In genomic region chr6:109019911-109020310, GRCh38 we compare ENCODE assay signal across 16 cellular contexts.
"Had no signal": no experiment of that assay in that cellular context is flagged by ENCODE, and none has a peak within 500 bp of the region (broad histone marks: within the 10 kb centered on the region; RNA-seq: fewer than 3 reads in every experiment).

No MANE protein-coding gene starts in this region.

- H3K27me3 Mint-ChIP-seq: activated CD8-positive, alpha-beta T cell treated with anti-CD3 and anti-CD28 coated beads for 36 hours; stimulated activated naive B cell treated with anti-CD40 and anti-IgM and Interleukin-4, amounts not matched to agents 10 μg/mL and 1 μg/mL and 100 μg/mL, for 72 hours had no signal

- H3K27ac Mint-ChIP-seq: activated CD8-positive, alpha-beta T cell treated with anti-CD3 and anti-CD28 coated beads for 36 hours; activated T-cell treated with anti-CD3 and anti-CD28 coated beads, Interleukin-2, amount 50 U/mL, for 72 hours; endodermal cell; stimulated activated naive B cell treated with anti-CD40 and anti-IgM and Interleukin-4, amounts not matched to agents 10 μg/mL and 1 μg/mL and 100 μg/mL, for 72 hours had no signal

- DNase-seq: activated CD4-positive, alpha-beta T cell treated with anti-CD3 and anti-CD28 coated beads for 1 hour; activated CD8-positive, alpha-beta memory T cell treated with anti-CD3 and anti-CD28 coated beads, Interleukin-2, amount 50 U/mL, for 4 hours; activated CD8-positive, alpha-beta T cell treated with anti-CD3 and anti-CD28 coated beads for 36 hours; activated T-cell treated with anti-CD3 and anti-CD28 coated beads, Interleukin-2, amount 50 U/mL, for 72 hours; cortex of kidney; endodermal cell; erythroblast; hypothalamus; left ventricle myocardium superior; spleen; stimulated activated CD4-positive, alpha-beta T cell treated with anti-CD3 and anti-CD28 coated beads, Interleukin-1b, Interleukin-23, amount 100 ng/mL, for 48 hours; stimulated activated naive B cell treated with anti-CD40 and anti-IgM and Interleukin-4, amounts not matched to agents 10 μg/mL and 1 μg/mL and 100 μg/mL, for 72 hours; substantia nigra; trophoblast cell had no signal

- H3K36me3 Mint-ChIP-seq: stimulated activated naive B cell treated with anti-CD40 and anti-IgM and Interleukin-4, amounts not matched to agents 10 μg/mL and 1 μg/mL and 100 μg/mL, for 72 hours had no signal

- H3K9me3 Mint-ChIP-seq: activated CD8-positive, alpha-beta T cell treated with anti-CD3 and anti-CD28 coated beads for 36 hours; activated T-cell treated with anti-CD3 and anti-CD28 coated beads, Interleukin-2, amount 50 U/mL, for 72 hours; endodermal cell; stimulated activated naive B cell treated with anti-CD40 and anti-IgM and Interleukin-4, amounts not matched to agents 10 μg/mL and 1 μg/mL and 100 μg/mL, for 72 hours had no signal

- H3K27me3 ChIP-seq: spleen had no signal

- H3K9me3 ChIP-seq: prostate gland, spleen had no signal

- H3K27ac ChIP-seq: prostate gland had no signal

- H3K4me3 ChIP-seq: prostate gland, spleen had no signal

- ATAC-seq: activated CD8-positive, alpha-beta T cell treated with anti-CD3 and anti-CD28 coated beads for 36 hours; activated T-cell treated with anti-CD3 and anti-CD28 coated beads, Interleukin-2, amount 50 U/mL, for 72 hours; left ventricle myocardium superior; sciatic nerve; stimulated activated naive B cell treated with anti-CD40 and anti-IgM and Interleukin-4, amounts not matched to agents 10 μg/mL and 1 μg/mL and 100 μg/mL, for 72 hours had no signal

- H3K4me1 ChIP-seq: prostate gland had no signal

- H3K36me3 ChIP-seq: prostate gland, spleen had no signal

- H3K4me3 Mint-ChIP-seq: activated CD8-positive, alpha-beta T cell treated with anti-CD3 and anti-CD28 coated beads for 36 hours; endodermal cell had no signal
